ENCODE assay signal across 13 cellular contexts in genomic region chr17:9566067-9566466, GRCh38. TPM values are rescaled to one million over a fixed set of nuclear protein-coding genes. Genes with fewer than 3 reads are reported as not detected.
DNase-seq lines count a peak whose midpoint lies in the region; ATAC-seq and TF ChIP-seq lines count a peak whose summit lies in the region.
"Had no signal": no experiment of that assay in that cellular context is flagged by ENCODE, and none has a peak within 500 bp of the region (broad histone marks: within the 10 kb centered on the region; RNA-seq: fewer than 3 reads in every experiment).

No MANE protein-coding gene starts in this region.

- no peak overlapping the region for H3K27ac Mint-ChIP-seq in activated T-helper 2 cell treated with anti-CD3 and anti-CD28 coated beads, Interferon-gamma antibody, Interleukin-2, Interleukin-4, amounts not matched to agents 10 μg/mL and 5 μg/mL and 100 μg/mL, durations not matched to agents 14 hours and 24 hours and 36 hours
- peak overlapping the region; percentile 1 to 77 (median 16) for H3K27ac Mint-ChIP-seq in naive thymus-derived CD8-positive, alpha-beta T cell

- peaks cover 25% of the 10 kb centered on the region; the same call in 1 of the 2 replicates for H3K36me3 ChIP-seq in KOPT-K1 (ENCODE audit: insufficient read depth, low read length)
- H3K36me3 ChIP-seq in thyroid gland, result no peaks in the 10 kb centered on the region
- H3K36me3 ChIP-seq: BE2C, colonic mucosa had no signal

- 35 to 43% methylated on average over 7 of the region's 7 CpGs for WGBS in thyroid gland, 2 donors

- no peaks in the 10 kb centered on the region for H3K9me3 ChIP-seq in KOPT-K1 (ENCODE audit: insufficient read depth, low read length, poor library complexity, severe bottlenecking)
- no peaks in the 10 kb centered on the region for H3K9me3 ChIP-seq in thyroid gland
- H3K9me3 ChIP-seq: BE2C, colonic mucosa had no signal

- TF ChIP-seq CTCF in thyroid gland (IDR thresholded peaks at IDR 0.05), result no peak

- no peaks in the 10 kb centered on the region for H3K27me3 Mint-ChIP-seq in activated T-cell treated with anti-CD3 and anti-CD28 coated beads, Interleukin-2, amount 50 U/mL, for 4 hours (ENCODE audit: low read depth)
- H3K27me3 Mint-ChIP-seq in activated T-helper 2 cell treated with anti-CD3 and anti-CD28 coated beads, Interferon-gamma antibody, Interleukin-2, Interleukin-4, amounts not matched to agents 10 μg/mL and 5 μg/mL and 100 μg/mL, durations not matched to agents 14 hours and 24 hours and 36 hours (ENCODE audit: low read depth), result no peaks in the 10 kb centered on the region
- H3K27me3 Mint-ChIP-seq in naive thymus-derived CD8-positive, alpha-beta T cell, result no peaks in the 10 kb centered on the region

- TF ChIP-seq POLR2A in thyroid gland (IDR thresholded peaks at IDR 0.05), result no peak

- no peak overlapping the region for H3K4me3 ChIP-seq in thyroid gland (replicated peaks in 1 of 3)
- H3K4me3 ChIP-seq: colonic mucosa had no signal

- no peaks in the 10 kb centered on the region for H3K27me3 ChIP-seq in thyroid gland
- H3K27me3 ChIP-seq: BE2C, colonic mucosa had no signal

- H3K27ac ChIP-seq in KOPT-K1 (ENCODE audit: low read depth, low read length, poor library complexity, severe bottlenecking) (peak overlapping the region; percentile 29), thyroid gland (no peak overlapping the region)
- H3K27ac ChIP-seq: colonic mucosa had no signal

- peaks cover 38% of the 10 kb centered on the region for H3K4me1 Mint-ChIP-seq in activated T-cell treated with anti-CD3 and anti-CD28 coated beads, Interleukin-2, amount 50 U/mL, for 4 hours (ENCODE audit: low read depth)
- H3K4me1 Mint-ChIP-seq in activated T-helper 2 cell treated with anti-CD3 and anti-CD28 coated beads, Interferon-gamma antibody, Interleukin-2, Interleukin-4, amounts not matched to agents 10 μg/mL and 5 μg/mL and 100 μg/mL, durations not matched to agents 14 hours and 24 hours and 36 hours (ENCODE audit: low read depth), result peaks cover 20% of the 10 kb centered on the region
- H3K4me1 Mint-ChIP-seq in naive thymus-derived CD8-positive, alpha-beta T cell, result peaks cover 18 to 40% (median 37%) of the 10 kb centered on the region in 4 donors

- peak in 1 of 2 donors; percentile 50 for ATAC-seq in activated T-cell treated with anti-CD3 and anti-CD28 coated beads, Interleukin-2, amount 50 U/mL, for 4 hours
- no peak for ATAC-seq in naive thymus-derived CD8-positive, alpha-beta T cell

- no peaks in the 10 kb centered on the region for H3K9me3 Mint-ChIP-seq in activated T-cell treated with anti-CD3 and anti-CD28 coated beads, Interleukin-2, amount 50 U/mL, for 4 hours
- H3K9me3 Mint-ChIP-seq in activated T-helper 2 cell treated with anti-CD3 and anti-CD28 coated beads, Interferon-gamma antibody, Interleukin-2, Interleukin-4, amounts not matched to agents 10 μg/mL and 5 μg/mL and 100 μg/mL, durations not matched to agents 14 hours and 24 hours and 36 hours, result no peaks in the 10 kb centered on the region
- H3K9me3 Mint-ChIP-seq in naive thymus-derived CD8-positive, alpha-beta T cell, result no peaks in the 10 kb centered on the region

- POLR2A ChIA-PET in naive thymus-derived CD8-positive, alpha-beta T cell (lab: Charles Lee), result no interaction called here

- intact Hi-C loops in activated T-helper 2 cell treated with anti-CD3 and anti-CD28 coated beads, Interferon-gamma antibody, Interleukin-2, Interleukin-4, amounts not matched to agents 10 μg/mL and 5 μg/mL and 100 μg/mL, durations not matched to agents 14 hours and 24 hours and 36 hours (cut with micrococcal nuclease), result no loop called here
- intact Hi-C loops in thyroid gland (cut with DNase I), result no loop called here

- no peak for DNase-seq in activated T-cell treated with anti-CD3 and anti-CD28 coated beads, Interleukin-2, amount 50 U/mL, for 4 hours
- no peak for DNase-seq in activated T-cell treated with anti-CD3 and anti-CD28 coated beads, Interleukin-2, amount 50 U/mL, for 48 hours
- no peak for DNase-seq in activated T-helper 2 cell treated with anti-CD3 and anti-CD28 coated beads, Interferon-gamma antibody, Interleukin-2, Interleukin-4, amounts not matched to agents 10 μg/mL and 5 μg/mL and 100 μg/mL, durations not matched to agents 14 hours and 24 hours and 36 hours (ENCODE audit: low spot score)
- no peak for DNase-seq in naive thymus-derived CD8-positive, alpha-beta T cell
- no peak for DNase-seq in HuH-7 (ENCODE audit: low spot score)
- no peak for DNase-seq in NCI-H774 (lab: John Stamatoyannopoulos, UW)
- no peak for DNase-seq in thyroid gland
- DNase-seq: BE2C; colonic mucosa; islet precursor cell; NCI-H187 treated with DMSO at 0.1 percent for 48 hours; stimulated activated CD4-positive, alpha-beta T cell treated with anti-CD3 and anti-CD28 coated beads, Interleukin-2, amount 100 ng/mL, for 48 hours had no signal

- peaks cover 26% of the 10 kb centered on the region for H3K36me3 Mint-ChIP-seq in activated T-cell treated with anti-CD3 and anti-CD28 coated beads, Interleukin-2, amount 50 U/mL, for 4 hours (ENCODE audit: insufficient read depth)
- H3K36me3 Mint-ChIP-seq in activated T-helper 2 cell treated with anti-CD3 and anti-CD28 coated beads, Interferon-gamma antibody, Interleukin-2, Interleukin-4, amounts not matched to agents 10 μg/mL and 5 μg/mL and 100 μg/mL, durations not matched to agents 14 hours and 24 hours and 36 hours (ENCODE audit: low read depth), result peaks cover 37% of the 10 kb centered on the region
- peaks cover 8 to 78% (median 33%) of the 10 kb centered on the region in 3 donors for H3K36me3 Mint-ChIP-seq in naive thymus-derived CD8-positive, alpha-beta T cell

- peak overlapping the region; percentile 48 for H3K4me3 Mint-ChIP-seq in activated T-cell treated with anti-CD3 and anti-CD28 coated beads, Interleukin-2, amount 50 U/mL, for 4 hours
- peak overlapping the region; percentile 31 for H3K4me3 Mint-ChIP-seq in activated T-helper 2 cell treated with anti-CD3 and anti-CD28 coated beads, Interferon-gamma antibody, Interleukin-2, Interleukin-4, amounts not matched to agents 10 μg/mL and 5 μg/mL and 100 μg/mL, durations not matched to agents 14 hours and 24 hours and 36 hours (ENCODE audit: low read depth)
- H3K4me3 Mint-ChIP-seq in naive thymus-derived CD8-positive, alpha-beta T cell, result peak overlapping the region in 9 of 10 donors; percentile 3 to 58 (median 42)

- H3K4me1 ChIP-seq in thyroid gland, result peaks cover 0 to 6% of the 10 kb centered on the region in 2 donors
- H3K4me1 ChIP-seq: BE2C, colonic mucosa had no signal

RNA-seq across cellular contexts. Expression of gene STX8, which starts 9.6 kb away (rescaled TPM):
- 10 to 100 TPM; 37.5 to 40.7 (median 38.3) TPM for total RNA-seq in activated T-cell treated with anti-CD3 and anti-CD28 coated beads, Interleukin-2, amount 50 U/mL, for 4 hours
- 52.1 and 54.8 TPM in 2 replicates for total RNA-seq in activated T-helper 2 cell treated with anti-CD3 and anti-CD28 coated beads, Interferon-gamma antibody, Interleukin-2, Interleukin-4, amounts not matched to agents 10 μg/mL and 5 μg/mL and 100 μg/mL, durations not matched to agents 14 hours and 24 hours and 36 hours
- 10 to 100 TPM; 38.2 to 42.0 TPM for total RNA-seq in naive thymus-derived CD8-positive, alpha-beta T cell
- 100 to 1,000 TPM; 114 to 167 (median 146) TPM for polyA plus RNA-seq in naive thymus-derived CD8-positive, alpha-beta T cell
- 10 to 100 TPM; 67.6 to 88.9 (median 72.7) TPM for total RNA-seq in thyroid gland

RNA-seq across cellular contexts. Expression of gene CFAP52, which starts 10.4 kb away (rescaled TPM):
- not detected for total RNA-seq in activated T-cell treated with anti-CD3 and anti-CD28 coated beads, Interleukin-2, amount 50 U/mL, for 4 hours
- total RNA-seq in activated T-helper 2 cell treated with anti-CD3 and anti-CD28 coated beads, Interferon-gamma antibody, Interleukin-2, Interleukin-4, amounts not matched to agents 10 μg/mL and 5 μg/mL and 100 μg/mL, durations not matched to agents 14 hours and 24 hours and 36 hours, result not detected in 2 replicates
- not detected for total RNA-seq in naive thymus-derived CD8-positive, alpha-beta T cell
- not detected for polyA plus RNA-seq in naive thymus-derived CD8-positive, alpha-beta T cell
- total RNA-seq in thyroid gland, result under 1 TPM in 2 of 4 donors, not detected in 2; 0.27 to 0.78 TPM
- total RNA-seq: colonic mucosa had no signal
